In the genomic region with DNA sequence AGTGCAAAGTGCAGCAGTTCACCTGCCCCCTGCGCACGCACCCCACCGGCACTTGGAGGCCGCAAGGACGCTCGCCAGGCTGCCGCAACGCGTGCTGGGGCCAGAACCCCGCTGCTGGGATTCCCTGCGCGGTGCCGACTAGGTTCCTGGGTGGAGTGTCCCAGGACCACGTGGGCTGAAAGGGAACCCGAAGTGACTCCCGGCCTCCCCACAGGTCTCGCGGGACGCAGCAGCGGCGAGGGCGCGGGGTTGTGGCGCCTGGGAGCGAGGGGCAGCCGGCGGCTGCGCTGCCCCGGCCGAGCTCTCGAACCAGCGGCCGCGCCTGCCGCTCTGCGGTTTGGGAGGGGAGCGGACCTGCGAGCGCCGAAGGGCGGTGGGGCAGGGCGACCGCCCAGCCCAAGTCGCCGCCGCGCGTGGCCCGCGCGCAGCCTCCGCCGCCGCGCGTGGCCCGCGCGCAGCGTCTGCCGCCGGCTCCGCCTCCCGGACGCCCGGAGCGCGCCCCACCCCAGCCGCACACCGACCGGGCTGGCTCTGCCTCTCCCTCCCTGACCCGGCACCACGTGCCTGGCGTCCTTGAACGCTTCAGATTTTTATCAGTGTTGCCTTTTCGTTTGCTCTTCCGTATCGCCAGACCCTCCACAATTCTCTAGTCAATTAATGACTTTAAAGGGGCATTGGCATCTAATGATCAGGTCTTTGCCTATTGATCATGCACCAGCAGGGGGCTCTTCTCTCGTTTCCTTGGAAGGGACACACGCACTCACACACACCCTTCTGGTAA, we compare ENCODE assay signal across 8 cellular contexts. TPM values are rescaled to one million over a fixed set of nuclear protein-coding genes. Genes with fewer than 3 reads are reported as not detected.
A peak's percentile ranks its signal among the peaks of the same experiment; 100 is the strongest.
DNase-seq lines count a peak whose midpoint lies in the region; ATAC-seq and TF ChIP-seq lines count a peak whose summit lies in the region.

TSS of gene FTCDNL1 (minus strand) at position 475 of the 781 bp plus-strand sequence. CDS start 2,230 bp downstream, outside the sequence.

- TF ChIP-seq CTCF in GM12872 (IDR thresholded peaks at IDR 0.05; ENCODE audit: insufficient read depth, low read depth, low read length) (peak; percentile 79), HCT116 (IDR thresholded peaks at IDR 0.05 in 2 of 3, conservative IDR thresholded peaks at IDR 0.05 in 1 of 3; ENCODE audit: borderline replicate concordance in 1 of 3, insufficient read depth in 1 of 3, low read depth in 2 of 3, low read length in 2 of 3) (peak; percentile 33 to 79 (median 73); a peak in 5 of 6 replicates), hepatocyte (IDR thresholded peaks at IDR 0.05; ENCODE audit: poor library complexity) (peak; percentile 68)

- H4K20me1 ChIP-seq in HCT116 (ENCODE audit: insufficient read depth) (no peaks in the 10 kb centered on the region), hepatocyte (ENCODE audit: insufficient read depth, poor library complexity, severe bottlenecking) (no peaks in the 10 kb centered on the region)

- WGBS in hepatocyte (ENCODE audit: low lambda C conversion rate, missing lambda C conversion rate): 2% methylated on average over 54 of the region's 80 CpGs

- H3K4me2 ChIP-seq in HCT116 (ENCODE audit: low read length): peak within 1 kb of the TSS; percentile 95
- peak within 1 kb of the TSS; percentile 96 for H3K4me2 ChIP-seq in hepatocyte

- intact Hi-C loops in HCT116 (cut with micrococcal nuclease) (loop anchor here (5.0 kb wide), 1 partner anchor 851 kb away; no protein-coding TSS in a partner anchor), sciatic nerve (cut with DNase I) (no loop called here)

- no peaks in the 10 kb centered on the region for H3K79me2 ChIP-seq in HCT116 (ENCODE audit: insufficient read depth, low read length)
- H3K79me2 ChIP-seq in hepatocyte: no peaks in the 10 kb centered on the region

- H3K9me3 ChIP-seq in HCT116 (ENCODE audit: control insufficient read depth in 1 of 2, insufficient read depth in 1 of 2, low read depth in 1 of 2, low read length in 2 of 2) (no peaks in the 10 kb centered on the region), MG63 (no peaks in the 10 kb centered on the region), hepatocyte (ENCODE audit: low read depth) (no peaks in the 10 kb centered on the region)

- peak; percentile 85 for TF ChIP-seq POLR2A in HCT116 (IDR thresholded peaks at IDR 0.05; ENCODE audit: borderline replicate concordance, extremely low read depth, insufficient read depth, insufficient read length)

- H3K4me1 ChIP-seq in HCT116 (ENCODE audit: control insufficient read depth in 1 of 2, insufficient read depth in 2 of 2, low read length in 2 of 2) (peaks cover 3 to 13% of the 10 kb centered on the region in 2 experiments; a peak in 3 of 4 replicates), hepatocyte (ENCODE audit: insufficient read depth) (peaks cover 4% of the 10 kb centered on the region)

- RAD21 ChIA-PET in HCT116 (lab: Charles Lee; ENCODE audit: low non-redundant PET in 1 of 2, low total read pairs in 2 of 2, uncharacterized antibody in 2 of 2, unreplicated experiment in 2 of 2): no interaction called here

- no peaks in the 10 kb centered on the region for H3K9me2 ChIP-seq in HCT116 (ENCODE audit: insufficient read depth)
- H3K9me2 ChIP-seq in hepatocyte (replicated peaks; ENCODE audit: insufficient read depth): no peaks in the 10 kb centered on the region

- H3K4me3 ChIP-seq in HCT116 (replicated peaks in 1 of 2; ENCODE audit: low read depth in 1 of 2, low read length in 2 of 2): peak within 1 kb of the TSS; percentile 55 to 70
- peak within 1 kb of the TSS; percentile 62 for H3K4me3 ChIP-seq in MG63
- peak within 1 kb of the TSS; percentile 62 for H3K4me3 ChIP-seq in hepatocyte

- peak within 1 kb of the TSS; percentile 65 for H3K9ac ChIP-seq in HCT116 (ENCODE audit: low read length)

- no peaks in the 10 kb centered on the region for H3K27me3 ChIP-seq in HCT116 (ENCODE audit: insufficient read depth, low read length)
- H3K27me3 ChIP-seq in MG63: 0 out of 2 replicates have a peak, but pooled peaks cover 4% of the 10 kb centered on the region
- H3K27me3 ChIP-seq in hepatocyte: peaks cover 5% of the 10 kb centered on the region

- H2AFZ ChIP-seq in HCT116 (ENCODE audit: low read depth, low read length, poor library complexity, severe bottlenecking) (peak within 1 kb of the TSS; percentile 100), hepatocyte (peak within 1 kb of the TSS; percentile 97)

- H3K36me3 ChIP-seq in HCT116 (ENCODE audit: control insufficient read depth in 1 of 2, insufficient read depth in 2 of 2, low read length in 2 of 2) (no peaks in the 10 kb centered on the region), MG63 (no peaks in the 10 kb centered on the region), hepatocyte (replicated peaks; ENCODE audit: insufficient read depth, low read depth) (no peaks in the 10 kb centered on the region)

- no TSS peak for BruUV-seq in HCT116 (replicated peaks; lab: Mats Ljungman, UMichigan)

- CTCF ChIA-PET in HCT116 (lab: Charles Lee): no interaction called here

- peak; percentile 94 for ATAC-seq in HCT116
- ATAC-seq in sciatic nerve: peak; percentile 94

- peak within 1 kb of the TSS; percentile 54; the same call in 1 of the 2 replicates for H3K27ac ChIP-seq in HCT116 (ENCODE audit: low read depth, low read length)
- H3K27ac ChIP-seq in hepatocyte: peak within 1 kb of the TSS; percentile 61

- POLR2A ChIA-PET in HCT116 (lab: Charles Lee): no interaction called here

- peak; percentile 35 for DNase-seq in HCT116 (ENCODE audit: low read depth, low spot score)
- DNase-seq in MG63: peak; percentile 68
- DNase-seq in T-helper 1 cell: peak; percentile 19 to 65 (median 47)
- peak; percentile 28 for DNase-seq in amniotic stem cell (lab: John Stamatoyannopoulos, UW)
- peak; percentile 81 for DNase-seq in hepatocyte (ENCODE audit: low spot score)
- peak; percentile 75 for DNase-seq in sciatic nerve (ENCODE audit: low spot score)
- no peak for DNase-seq in mesenteric fat pad (ENCODE audit: low spot score)

- TF ChIP-seq RAD21 in HCT116 (IDR thresholded peaks at IDR 0.05; ENCODE audit: low read depth): peak; percentile 18; the same call in 1 of the 2 replicates

TF ChIP-seq in HCT116, 20 proteins besides CTCF, POLR2A, EP300 and RAD21:
- no peak for TF ChIP-seq REST (IDR thresholded peaks at IDR 0.05; ENCODE audit: low read depth)
- TF ChIP-seq MAX (IDR thresholded peaks at IDR 0.05): peak; percentile 91
- TF ChIP-seq POLR2AphosphoS5 (IDR thresholded peaks at IDR 0.05; ENCODE audit: low read depth, low read length): peak; percentile 80
- peak; percentile 65 for TF ChIP-seq SIN3A (IDR thresholded peaks at IDR 0.05; ENCODE audit: low read depth)
- no peak for TF ChIP-seq CEBPB (IDR thresholded peaks at IDR 0.05; ENCODE audit: low read depth)
- no peak for TF ChIP-seq SRF (IDR thresholded peaks at IDR 0.05; ENCODE audit: low read depth)
- peak; percentile 73; the same call in 1 of the 2 replicates for TF ChIP-seq ZFX (IDR thresholded peaks at IDR 0.05)
- peak; percentile 61 for TF ChIP-seq ZBTB33 (IDR thresholded peaks at IDR 0.05; ENCODE audit: extremely low read depth, insufficient replicate concordance, low read length)

RNA-seq across cellular contexts. Expression of gene FTCDNL1, which starts in this region (rescaled TPM):
- total RNA-seq in HCT116 (2021; ENCODE audit: unreplicated experiment) (2.6 TPM), hepatocyte (1.4 and 2.2 TPM in 2 replicates), sciatic nerve (2.3 TPM), mesenteric fat pad (4.4 TPM)
- polyA plus RNA-seq in HCT116 (2012): 0.57 and 1.2 TPM in 2 replicates
- total RNA-seq in MG63 (2014; rRNA removed; shearing (Covaris generic); ENCODE audit: low replicate concordance): 1.8 TPM in 1 of 2 replicates, not detected in the other
- polyA plus RNA-seq in hepatocyte: 1.1 and 6.1 TPM in 2 replicates
